ENCODE assay signal across 13 cellular contexts in genomic region chr19:2321565-2322283, GRCh38. TPM values are rescaled to one million over a fixed set of nuclear protein-coding genes. Genes with fewer than 3 reads are reported as not detected.
DNase-seq lines count a peak whose midpoint lies in the region; FAIRE-seq and TF ChIP-seq lines count a peak whose summit lies in the region.
"Had no signal": no experiment of that assay in that cellular context is flagged by ENCODE, and none has a peak within 500 bp of the region (broad histone marks: within the 10 kb centered on the region; RNA-seq: fewer than 3 reads in every experiment).

No MANE protein-coding gene starts in this region.

- H4K20me1 ChIP-seq in BLaER1 = peaks cover 54% of the 10 kb centered on the region

- H3K4me3 ChIP-seq in BLaER1 = no peak overlapping the region; the same call in 1 of the 2 replicates
- no peak overlapping the region for H3K4me3 ChIP-seq in kidney (ENCODE audit: low read length in 2 of 2)
- H3K4me3 ChIP-seq: A549, HAP-1 had no signal

- DNase-seq in kidney (peak; percentile 73), activated T-cell treated with anti-CD3 and anti-CD28 coated beads for 4 hours (no peak), kidney tubule cell (ENCODE audit: low spot score) (no peak)
- DNase-seq: AML-193; Calu3; CD8-positive, alpha-beta T cell; DMS79 treated with DMSO at 0.1 percent for 48 hours; GF-D8 had no signal

- no peak for TF ChIP-seq CTCF in kidney (IDR thresholded peaks at IDR 0.05; ENCODE audit: borderline replicate concordance, extremely low read depth, insufficient read depth)

- intact Hi-C loops in kidney (cut with DNase I) = no loop called here

- no peak overlapping the region for H3K9ac ChIP-seq in BLaER1
- no peak overlapping the region for H3K9ac ChIP-seq in kidney (ENCODE audit: low read length in 2 of 2)

- no peaks in the 10 kb centered on the region for H3K9me3 ChIP-seq in BLaER1
- H3K9me3 ChIP-seq in kidney (ENCODE audit: control insufficient read depth in 1 of 2, low read length in 2 of 2) = no peaks in the 10 kb centered on the region
- H3K9me3 ChIP-seq: A549, HAP-1 had no signal

- no peak for FAIRE-seq in kidney (lab: Jason Lieb, UNC)
- FAIRE-seq: A549 had no signal

- H3K4me1 ChIP-seq in BLaER1 = peaks cover 98% of the 10 kb centered on the region
- peaks cover 0 to 3% of the 10 kb centered on the region in 2 donors for H3K4me1 ChIP-seq in kidney (ENCODE audit: control insufficient read depth in 1 of 2, insufficient read depth in 1 of 2, low read depth in 1 of 2, low read length in 2 of 2)
- H3K4me1 ChIP-seq: A549, HAP-1 had no signal

- H3K27ac ChIP-seq in BLaER1 (no peak overlapping the region), kidney (ENCODE audit: low read depth in 2 of 2, low read length in 2 of 2) (no peak overlapping the region)
- H3K27ac ChIP-seq: 22Rv1, A549 had no signal

- H3K36me3 ChIP-seq in BLaER1 = peaks cover 37% of the 10 kb centered on the region
- H3K36me3 ChIP-seq in kidney (ENCODE audit: control insufficient read depth in 1 of 2, insufficient read depth in 2 of 2, low read length in 2 of 2) = no peaks in the 10 kb centered on the region

- no peaks in the 10 kb centered on the region for H3K27me3 ChIP-seq in BLaER1

- H3K4me2 ChIP-seq in BLaER1 = peak overlapping the region; percentile 97
- H3K4me2 ChIP-seq: A549 had no signal

RNA-seq across cellular contexts. Expression of gene LSM7, which starts 6.7 kb away (rescaled TPM):
- 54.0 TPM for total RNA-seq in kidney
- 160 TPM for polyA plus RNA-seq in kidney (ENCODE audit: insufficient read depth, low read depth, low replicate concordance)

RNA-seq across cellular contexts. Expression of gene SPPL2B, which starts 6.8 kb away (rescaled TPM):
- total RNA-seq in kidney = 94.1 TPM
- polyA plus RNA-seq in kidney (ENCODE audit: insufficient read depth, low read depth, low replicate concordance) = 25.3 TPM

RNA-seq across cellular contexts. Expression of gene LINGO3, which starts 13.8 kb away (rescaled TPM):
- total RNA-seq in kidney = 0.09 TPM
- not detected for polyA plus RNA-seq in kidney (ENCODE audit: insufficient read depth, low read depth, low replicate concordance)
- total RNA-seq: Calu3 had no signal
- polyA plus RNA-seq: A549, BJ had no signal

RNA-seq across cellular contexts. Expression of gene TMPRSS9, which starts 38.3 kb away (rescaled TPM):
- not detected for total RNA-seq in kidney
- polyA plus RNA-seq in kidney (ENCODE audit: insufficient read depth, low read depth, low replicate concordance) = not detected
- total RNA-seq: Calu3; CD8-positive, alpha-beta T cell had no signal
- polyA plus RNA-seq: BJ had no signal

RNA-seq across cellular contexts. Expression of gene PEAK3, which starts 39.7 kb away (rescaled TPM):
- 2.1 TPM for total RNA-seq in kidney
- not detected for polyA plus RNA-seq in kidney (ENCODE audit: insufficient read depth, low read depth, low replicate concordance)
- total RNA-seq: Calu3; CD8-positive, alpha-beta T cell had no signal
- polyA plus RNA-seq: A549, BJ had no signal
